Comparison of ENCODE assay signal across 22 cellular contexts in genomic region chr3:65560901-65561300, GRCh38.
"Had no signal": no experiment of that assay in that cellular context is flagged by ENCODE, and none has a peak within 500 bp of the region (broad histone marks: within the 10 kb centered on the region; RNA-seq: fewer than 3 reads in every experiment).

No MANE protein-coding gene starts in this region.

- H3K9me3 Mint-ChIP-seq: endodermal cell; stimulated activated memory B cell treated with anti-CD40 and anti-IgM and Interleukin-4, amounts not matched to agents 10 μg/mL and 1 μg/mL and 100 μg/mL, for 72 hours had no signal

- H3K27ac Mint-ChIP-seq: endodermal cell; natural killer cell; stimulated activated memory B cell treated with anti-CD40 and anti-IgM and Interleukin-4, amounts not matched to agents 10 μg/mL and 1 μg/mL and 100 μg/mL, for 72 hours; stimulated activated naive CD8-positive, alpha-beta T cell treated with anti-CD3 and anti-CD28 coated beads, Interleukin-15, Interleukin-2, amounts not matched to agents 100 ng/mL and 50 ng/mL, for 24 hours had no signal

- H3K4me3 ChIP-seq: coronary artery, heart left ventricle, left ventricle myocardium inferior, psoas muscle, right lobe of liver, spleen, tibial artery, upper lobe of left lung, uterus had no signal

- H3K4me3 Mint-ChIP-seq: endodermal cell; natural killer cell; stimulated activated memory B cell treated with anti-CD40 and anti-IgM and Interleukin-4, amounts not matched to agents 10 μg/mL and 1 μg/mL and 100 μg/mL, for 72 hours; stimulated activated naive CD8-positive, alpha-beta T cell treated with anti-CD3 and anti-CD28 coated beads, Interleukin-15, Interleukin-2, amounts not matched to agents 100 ng/mL and 50 ng/mL, for 24 hours had no signal

- ATAC-seq: heart left ventricle; natural killer cell; psoas muscle; stimulated activated memory B cell treated with anti-CD40 and anti-IgM and Interleukin-4, amounts not matched to agents 10 μg/mL and 1 μg/mL and 100 μg/mL, for 72 hours had no signal

- H3K4me1 ChIP-seq: upper lobe of left lung, uterus had no signal

- H3K27ac ChIP-seq: coronary artery, heart left ventricle, left ventricle myocardium inferior, psoas muscle, right lobe of liver, spleen, tibial artery, upper lobe of left lung, uterus had no signal

- H3K4me1 Mint-ChIP-seq: natural killer cell; stimulated activated memory B cell treated with anti-CD40 and anti-IgM and Interleukin-4, amounts not matched to agents 10 μg/mL and 1 μg/mL and 100 μg/mL, for 72 hours had no signal

- H3K27me3 ChIP-seq: heart left ventricle, right lobe of liver, spleen, tibial artery, upper lobe of left lung, uterus had no signal

- H3K27me3 Mint-ChIP-seq: stimulated activated memory B cell treated with anti-CD40 and anti-IgM and Interleukin-4, amounts not matched to agents 10 μg/mL and 1 μg/mL and 100 μg/mL, for 72 hours; stimulated activated naive CD8-positive, alpha-beta T cell treated with anti-CD3 and anti-CD28 coated beads, Interleukin-15, Interleukin-2, amounts not matched to agents 100 ng/mL and 50 ng/mL, for 24 hours had no signal

- DNase-seq: effector CD4-positive, alpha-beta T cell; endodermal cell; erythroblast; foreskin melanocyte; heart left ventricle; hypothalamus; islet precursor cell; left ventricle myocardium inferior; natural killer cell; psoas muscle; retina; right lobe of liver; spleen; stimulated activated CD4-positive, alpha-beta T cell treated with anti-CD3 and anti-CD28 coated beads, Interleukin-15, amount 100 ng/mL, for 24 hours; stimulated activated CD4-positive, alpha-beta T cell treated with anti-CD3 and anti-CD28 coated beads, Interleukin-1b, Interleukin-23, amount 100 ng/mL, for 48 hours; stimulated activated CD4-positive, alpha-beta T cell treated with anti-CD3 and anti-CD28 coated beads, Interleukin-4, amount 100 ng/mL, for 24 hours; tibial artery; upper lobe of left lung; uterus had no signal

- H3K36me3 Mint-ChIP-seq: natural killer cell; stimulated activated memory B cell treated with anti-CD40 and anti-IgM and Interleukin-4, amounts not matched to agents 10 μg/mL and 1 μg/mL and 100 μg/mL, for 72 hours had no signal

- H3K36me3 ChIP-seq: heart left ventricle, left ventricle myocardium inferior, right lobe of liver, spleen, tibial artery, upper lobe of left lung, uterus had no signal

- H3K9me3 ChIP-seq: heart left ventricle, left ventricle myocardium inferior, psoas muscle, right lobe of liver, spleen, tibial artery, upper lobe of left lung, uterus had no signal
